Comparison of ENCODE assay signal across 8 cellular contexts in the genomic region with DNA sequence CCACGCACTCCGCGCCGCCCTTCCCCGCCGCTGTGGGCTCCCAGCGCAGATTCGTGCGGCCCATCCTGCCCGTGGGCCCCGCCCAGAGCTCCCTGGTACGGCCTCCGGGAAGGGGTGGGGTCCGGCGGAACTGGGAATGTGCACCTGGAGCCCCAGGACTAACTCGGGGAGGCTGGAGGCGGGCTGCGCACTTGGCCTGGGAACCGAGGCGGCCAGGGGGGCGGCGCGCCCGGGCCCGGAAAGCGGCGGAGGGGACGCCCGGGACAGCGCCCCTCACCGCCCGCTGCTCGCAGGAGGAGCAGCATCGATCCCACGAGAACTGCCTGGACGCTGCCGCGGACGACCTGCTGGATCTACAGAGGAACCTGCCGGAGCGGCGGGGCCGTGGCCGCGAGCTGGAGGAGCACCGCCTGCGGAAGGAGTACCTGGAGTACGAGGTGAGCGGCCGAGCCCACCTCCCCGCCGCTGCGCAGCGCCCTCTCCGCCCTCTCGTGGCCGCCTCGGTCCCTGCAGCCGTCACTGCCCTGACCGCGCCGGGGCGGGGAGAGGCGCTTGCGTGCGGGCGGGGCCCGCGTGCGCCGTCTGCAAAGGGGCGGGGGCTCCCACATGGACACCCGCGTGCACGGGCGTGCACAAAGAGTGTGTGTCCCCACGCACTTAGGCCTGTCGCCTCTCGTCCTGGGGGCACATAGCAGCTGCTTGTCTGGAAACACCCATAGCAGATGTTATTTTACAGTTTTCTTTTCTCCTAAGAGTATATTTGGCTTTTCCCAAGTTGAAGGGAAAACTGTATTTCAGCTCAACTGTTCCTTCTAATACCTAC.
A peak's percentile ranks its signal among the peaks of the same experiment; 100 is the strongest.
DNase-seq lines count a peak whose midpoint lies in the region.

No MANE protein-coding gene starts in this region.

- H3K27ac ChIP-seq in caudate nucleus (ENCODE audit: low read depth, low read length) = peak overlapping the region; percentile 8

- peak; percentile 83 for DNase-seq in DMS79 treated with DMSO at 0.1 percent for 48 hours (lab: John Stamatoyannopoulos, UW)
- peak; percentile 55 for DNase-seq in HCEC 1CT
- peak; percentile 83 for DNase-seq in NCI-H146 (lab: John Stamatoyannopoulos, UW)
- DNase-seq in activated CD4-positive, CD25-positive, alpha-beta regulatory T cell treated with anti-CD3 and anti-CD28 coated beads, Interleukin-2, amount 50 U/mL, for 16 hours (ENCODE audit: low read depth, low spot score) = peak; percentile 54
- DNase-seq in caudate nucleus (lab: John Stamatoyannopoulos, UW) = peak in 56 of 61 donors; percentile 5 to 88 (median 64)
- peak; percentile 83 for DNase-seq in inferior parietal cortex (ENCODE audit: extremely low spot score)
- DNase-seq in stimulated activated CD4-positive, alpha-beta T cell treated with anti-CD3 and anti-CD28 coated beads, Interleukin-12 subunit alpha, Interleukin-12 subunit beta, amount 100 ng/mL, for 24 hours (ENCODE audit: low read depth in 2 of 2) = peak; percentile 65 to 74
- no peak for DNase-seq in GDM1 (lab: John Stamatoyannopoulos, UW)
